ENCODE assay signal across 8 cellular contexts in genomic region chr1:148264374-148265276, GRCh38.
A peak's percentile ranks its signal among the peaks of the same experiment; 100 is the strongest.
DNase-seq lines count a peak whose midpoint lies in the region; ATAC-seq and TF ChIP-seq lines count a peak whose summit lies in the region.

No MANE protein-coding gene starts in this region.

- ATAC-seq in PC-3 (no peak), GM18498 (IDR thresholded peaks at IDR 0.05; ENCODE audit: unreplicated experiment) (no peak), HG02678 (IDR thresholded peaks at IDR 0.05; ENCODE audit: unreplicated experiment) (no peak), GM19395 (IDR thresholded peaks at IDR 0.05; ENCODE audit: unreplicated experiment) (no peak)

- no peaks in the 10 kb centered on the region for H3K4me1 Mint-ChIP-seq in endodermal cell

- H3K9me3 Mint-ChIP-seq in endodermal cell: no peaks in the 10 kb centered on the region

- peak overlapping the region; percentile 89 for H3K4me2 ChIP-seq in PC-3 (ENCODE audit: low read length)
- no peak overlapping the region for H3K4me2 ChIP-seq in parathyroid adenoma (ENCODE audit: low read length)

- POLR2A ChIA-PET in PC-3 (lab: Charles Lee; ENCODE audit: unreplicated experiment): no interaction called here

- CTCF ChIA-PET in PC-3 (lab: Charles Lee): no interaction called here

- 8 to 23% methylated on average over 15 to 28 of the region's 29 CpGs for WGBS in endodermal cell (ENCODE audit: insufficient coverage in 1 of 2, insufficient read length in 1 of 2), 2 experiments

- peaks cover 1% of the 10 kb centered on the region for H3K27me3 Mint-ChIP-seq in endodermal cell (ENCODE audit: insufficient read depth)

- H3K9me3 ChIP-seq in PC-3 (ENCODE audit: low read length) (no peaks in the 10 kb centered on the region), endodermal cell (ENCODE audit: control insufficient read depth, low read length) (no peaks in the 10 kb centered on the region), parathyroid adenoma (ENCODE audit: control insufficient read depth, low read length) (no peaks in the 10 kb centered on the region), WERI-Rb-1 (ENCODE audit: severe bottlenecking) (no peaks in the 10 kb centered on the region)

- no peaks in the 10 kb centered on the region for H3K27me3 ChIP-seq in PC-3 (ENCODE audit: low read length)
- H3K27me3 ChIP-seq in endodermal cell (ENCODE audit: control insufficient read depth, insufficient read depth, low read length, poor library complexity, severe bottlenecking): no peaks in the 10 kb centered on the region
- H3K27me3 ChIP-seq in parathyroid adenoma (ENCODE audit: control insufficient read depth, insufficient read depth, low read length): no peaks in the 10 kb centered on the region
- H3K27me3 ChIP-seq in WERI-Rb-1 (ENCODE audit: insufficient read depth, low read depth, severe bottlenecking): peaks cover 7% of the 10 kb centered on the region

- H3K9ac ChIP-seq in PC-3 (ENCODE audit: low read length) (peak overlapping the region; percentile 88; the same call in 1 of the 2 replicates), endodermal cell (ENCODE audit: extremely low read depth, low read length, poor library complexity, severe bottlenecking) (peak overlapping the region; percentile 88), parathyroid adenoma (no peak overlapping the region)

- no peaks in the 10 kb centered on the region for H3K79me2 ChIP-seq in PC-3 (ENCODE audit: low read length)
- H3K79me2 ChIP-seq in parathyroid adenoma: no peaks in the 10 kb centered on the region

- intact Hi-C loops in PC-3 (cut with micrococcal nuclease): loop anchor here (5.0 kb wide), 1 partner anchor 68 kb away; no protein-coding TSS in a partner anchor

- H3K36me3 ChIP-seq in PC-3 (ENCODE audit: low read depth, low read length) (no peaks in the 10 kb centered on the region), endodermal cell (ENCODE audit: control insufficient read depth, insufficient read depth, low read length) (no peaks in the 10 kb centered on the region), parathyroid adenoma (ENCODE audit: control insufficient read depth, insufficient read depth, low read length) (no peaks in the 10 kb centered on the region), WERI-Rb-1 (no peaks in the 10 kb centered on the region)

- 0 out of 2 replicates have a peak, but pooled peaks cover 5% of the 10 kb centered on the region for H3K4me1 ChIP-seq in PC-3 (ENCODE audit: insufficient read depth, low read length)
- H3K4me1 ChIP-seq in endodermal cell (ENCODE audit: control insufficient read depth, insufficient read depth, low read length): no peaks in the 10 kb centered on the region
- no peaks in the 10 kb centered on the region for H3K4me1 ChIP-seq in parathyroid adenoma

- no peaks in the 10 kb centered on the region for H4K20me1 ChIP-seq in PC-3 (ENCODE audit: low read length)

- H3K27ac ChIP-seq in PC-3 (ENCODE audit: low read length) (peak overlapping the region; percentile 89; the same call in 1 of the 2 replicates), endodermal cell (ENCODE audit: low read depth, low read length) (no peak overlapping the region), parathyroid adenoma (no peak overlapping the region), WERI-Rb-1 (no peak overlapping the region)

- no peak for TF ChIP-seq CTCF in PC-3 (conservative IDR thresholded peaks at IDR 0.05; ENCODE audit: low read depth, low read length)
- TF ChIP-seq CTCF in endodermal cell (conservative IDR thresholded peaks at IDR 0.05): no peak
- TF ChIP-seq CTCF in parathyroid adenoma (IDR thresholded peaks at IDR 0.05): no peak
- no peak for TF ChIP-seq CTCF in WERI-Rb-1 (IDR thresholded peaks at IDR 0.05; ENCODE audit: low read depth, low read length)

- H3K36me3 Mint-ChIP-seq in endodermal cell (ENCODE audit: low read depth): no peaks in the 10 kb centered on the region

- H3K27ac Mint-ChIP-seq in endodermal cell: peak overlapping the region; percentile 100

- H3K4me3 ChIP-seq in PC-3 (ENCODE audit: low read length) (peak overlapping the region; percentile 70), endodermal cell (ENCODE audit: low read length) (peak overlapping the region; percentile 85), parathyroid adenoma (ENCODE audit: low read depth, low read length) (peak overlapping the region; percentile 73), WERI-Rb-1 (ENCODE audit: low read depth, low read length) (no peak overlapping the region)

- H3F3A ChIP-seq in PC-3 (ENCODE audit: low read length, unreplicated experiment): no peaks in the 10 kb centered on the region

- no TSS peak for BruUV-seq in PC-3 (replicated peaks; lab: Mats Ljungman, UMichigan)

- H2AFZ ChIP-seq in PC-3 (ENCODE audit: low read length): peak overlapping the region; percentile 94
- H2AFZ ChIP-seq in parathyroid adenoma: no peak overlapping the region

- peak; percentile 7 for DNase-seq in GM03348 (ENCODE audit: low spot score)
- no peak for DNase-seq in PC-3
- peak; percentile 91 for DNase-seq in endodermal cell
- no peak for DNase-seq in WERI-Rb-1

- peak overlapping the region; percentile 66 for H3K4me3 Mint-ChIP-seq in endodermal cell

- H3K9me2 ChIP-seq in PC-3 (replicated peaks; ENCODE audit: low read length): no peaks in the 10 kb centered on the region

Comparison
In these comparisons a context has a peak if more than half of its experiments do, and no peak if none do; other contexts are left out.
1. DNase-seq: peak in GM03348 (single experiment) and endodermal cell (single experiment); none in PC-3 (single experiment) and WERI-Rb-1 (single experiment).